Comparison of ENCODE assay signal across 16 cellular contexts in genomic region chr10:76342996-76343395, GRCh38.
A peak's percentile ranks its signal among the peaks of the same experiment; 100 is the strongest.
DNase-seq lines count a peak whose midpoint lies in the region; ATAC-seq, FAIRE-seq and TF ChIP-seq lines count a peak whose summit lies in the region.
"Had no signal": no experiment of that assay in that cellular context is flagged by ENCODE, and none has a peak within 500 bp of the region (broad histone marks: within the 10 kb centered on the region; RNA-seq: fewer than 3 reads in every experiment).

No MANE protein-coding gene starts in this region.

- H3K36me3 ChIP-seq in keratinocyte (ENCODE audit: control insufficient read depth in 2 of 2, extremely low read depth in 1 of 2, insufficient read depth in 2 of 2, low read length in 2 of 2), result no peaks in the 10 kb centered on the region
- no peaks in the 10 kb centered on the region for H3K36me3 ChIP-seq in lower lobe of right lung
- H3K36me3 ChIP-seq: BLaER1 treated with 17β-estradiol and CSF1 and Interleukin-3, amounts not matched to agents 10 nM and 100 nM had no signal

- H3K79me2 ChIP-seq in keratinocyte (ENCODE audit: control insufficient read depth, insufficient read depth, low read length), result no peaks in the 10 kb centered on the region

- no peaks in the 10 kb centered on the region for H3K4me1 Mint-ChIP-seq in activated CD8-positive, alpha-beta T cell treated with anti-CD3 and anti-CD28 coated beads for 36 hours (ENCODE audit: low read depth)
- H3K4me1 Mint-ChIP-seq: B cell had no signal

- POLR2A ChIA-PET in activated CD8-positive, alpha-beta T cell treated with anti-CD3 and anti-CD28 coated beads for 36 hours (lab: Charles Lee), result no interaction called here

- no peaks in the 10 kb centered on the region for H3K36me3 Mint-ChIP-seq in activated CD8-positive, alpha-beta T cell treated with anti-CD3 and anti-CD28 coated beads for 36 hours (ENCODE audit: low read depth)
- H3K36me3 Mint-ChIP-seq: CD8-positive, alpha-beta T cell had no signal

- no peak overlapping the region for H2AFZ ChIP-seq in keratinocyte (ENCODE audit: control insufficient read depth, low read length)

- dilution Hi-C loops in keratinocyte (cut with MboI; ENCODE audit: extremely low pct_ligation_motif_present, low sequenced_read_pairs), result no loop called here

- FAIRE-seq in H54 (lab: Jason Lieb, UNC) (peak; percentile 38), keratinocyte (lab: Jason Lieb, UNC) (peak; percentile 5)
- FAIRE-seq: A549, GM12891 had no signal

- ATAC-seq in lower lobe of right lung, result peak; percentile 35 to 55
- ATAC-seq in activated CD8-positive, alpha-beta T cell treated with anti-CD3 and anti-CD28 coated beads for 36 hours, result no peak
- ATAC-seq: A549; CD8-positive, alpha-beta T cell had no signal

- no peaks in the 10 kb centered on the region for H3K27me3 ChIP-seq in keratinocyte (ENCODE audit: control insufficient read depth, extremely low read depth, insufficient read depth, low read length)
- H3K27me3 ChIP-seq in lower lobe of right lung (ENCODE audit: low read depth), result no peaks in the 10 kb centered on the region
- H3K27me3 ChIP-seq: BLaER1 treated with 17β-estradiol and CSF1 and Interleukin-3, amounts not matched to agents 10 nM and 100 nM had no signal

- H3K9ac ChIP-seq in keratinocyte (ENCODE audit: control insufficient read depth, extremely low read depth, insufficient read depth, low read length), result no peak overlapping the region
- H3K9ac ChIP-seq: BLaER1 treated with 17β-estradiol and CSF1 and Interleukin-3, amounts not matched to agents 10 nM and 100 nM had no signal

- H3K27ac ChIP-seq in keratinocyte (ENCODE audit: control insufficient read depth, insufficient read depth, low read length), result no peak overlapping the region
- no peak overlapping the region for H3K27ac ChIP-seq in lower lobe of right lung
- H3K27ac ChIP-seq: 22Rv1; A549; BLaER1 treated with 17β-estradiol and CSF1 and Interleukin-3, amounts not matched to agents 10 nM and 100 nM; C4-2B had no signal

- H3K27ac Mint-ChIP-seq in activated CD8-positive, alpha-beta T cell treated with anti-CD3 and anti-CD28 coated beads for 36 hours, result no peak overlapping the region
- H3K27ac Mint-ChIP-seq: B cell; CD4-positive, alpha-beta T cell; CD8-positive, alpha-beta T cell had no signal

- no peak for TF ChIP-seq POLR2A in H54 (IDR thresholded peaks at IDR 0.05; ENCODE audit: low read depth, low read length)

- intact Hi-C loops in lower lobe of right lung (cut with DNase I), result no loop called here
- intact Hi-C loops in activated CD8-positive, alpha-beta T cell treated with anti-CD3 and anti-CD28 coated beads for 36 hours (cut with micrococcal nuclease), result no loop called here

- no peaks in the 10 kb centered on the region for H3K4me1 ChIP-seq in keratinocyte (ENCODE audit: control insufficient read depth, extremely low read depth, insufficient read depth, low read length)
- no peaks in the 10 kb centered on the region for H3K4me1 ChIP-seq in lower lobe of right lung
- H3K4me1 ChIP-seq: A549 had no signal

- H3K9me3 Mint-ChIP-seq in activated CD8-positive, alpha-beta T cell treated with anti-CD3 and anti-CD28 coated beads for 36 hours, result no peaks in the 10 kb centered on the region
- H3K9me3 Mint-ChIP-seq: CD8-positive, alpha-beta T cell had no signal

- H3K4me3 Mint-ChIP-seq in activated CD8-positive, alpha-beta T cell treated with anti-CD3 and anti-CD28 coated beads for 36 hours, result no peak overlapping the region
- H3K4me3 Mint-ChIP-seq: B cell; CD4-positive, alpha-beta T cell; CD8-positive, alpha-beta T cell had no signal

- DNase-seq in H54 (ENCODE audit: insufficient read length, low spot score) (no peak), keratinocyte (ENCODE audit: low read depth, low spot score) (no peak), lower lobe of right lung (no peak), COR-L47 (lab: John Stamatoyannopoulos, UW) (no peak)
- no peak for DNase-seq in activated CD8-positive, alpha-beta T cell treated with anti-CD3 and anti-CD28 coated beads for 36 hours
- DNase-seq: AML-193; CD4-positive, alpha-beta T cell; CD8-positive, alpha-beta T cell; DMS79 treated with DMSO at 0.1 percent for 48 hours; GF-D8 had no signal

- CTCF ChIA-PET in activated CD8-positive, alpha-beta T cell treated with anti-CD3 and anti-CD28 coated beads for 36 hours (lab: Charles Lee), result no interaction called here

- TF ChIP-seq CTCF in keratinocyte (optimal IDR thresholded peaks at IDR 0.05 in 1 of 3, IDR thresholded peaks at IDR 0.05 in 1 of 3, conservative IDR thresholded peaks at IDR 0.05 in 1 of 3; ENCODE audit: extremely low read depth in 1 of 3, insufficient read depth in 2 of 3, low read length in 3 of 3) (no peak), lower lobe of right lung (IDR thresholded peaks at IDR 0.05) (no peak)
- no peak for TF ChIP-seq CTCF in activated CD8-positive, alpha-beta T cell treated with anti-CD3 and anti-CD28 coated beads for 36 hours (IDR thresholded peaks at IDR 0.05)

- H3K27me3 Mint-ChIP-seq in activated CD8-positive, alpha-beta T cell treated with anti-CD3 and anti-CD28 coated beads for 36 hours, result no peaks in the 10 kb centered on the region
- H3K27me3 Mint-ChIP-seq: B cell; CD4-positive, alpha-beta T cell had no signal

- no peak overlapping the region for H3K4me3 ChIP-seq in keratinocyte (ENCODE audit: control insufficient read depth in 2 of 3, extremely low read depth in 1 of 3, insufficient read depth in 2 of 3, low read depth in 1 of 3, low read length in 3 of 3)
- no peak overlapping the region for H3K4me3 ChIP-seq in lower lobe of right lung
- H3K4me3 ChIP-seq: A549; BLaER1 treated with 17β-estradiol and CSF1 and Interleukin-3, amounts not matched to agents 10 nM and 100 nM had no signal

- no peaks in the 10 kb centered on the region for H3K9me1 ChIP-seq in keratinocyte (ENCODE audit: control insufficient read depth, extremely low read depth, insufficient read depth, low read length)

- no peak overlapping the region for H3K4me2 ChIP-seq in keratinocyte (ENCODE audit: control insufficient read depth, extremely low read depth, insufficient read depth, low read depth, low read length)
- H3K4me2 ChIP-seq: A549; BLaER1 treated with 17β-estradiol and CSF1 and Interleukin-3, amounts not matched to agents 10 nM and 100 nM had no signal

- no peaks in the 10 kb centered on the region for H3K9me3 ChIP-seq in keratinocyte (ENCODE audit: control insufficient read depth, low read depth, low read length)
- no peaks in the 10 kb centered on the region for H3K9me3 ChIP-seq in lower lobe of right lung

- no peaks in the 10 kb centered on the region for H4K20me1 ChIP-seq in keratinocyte (ENCODE audit: control insufficient read depth, extremely low read depth, insufficient read depth, low read length)
- H4K20me1 ChIP-seq: BLaER1 treated with 17β-estradiol and CSF1 and Interleukin-3, amounts not matched to agents 10 nM and 100 nM had no signal
